In genomic region chr11:125626381-125626950, GRCh38 we compare ENCODE assay signal across 8 cellular contexts. TPM values are rescaled to one million over a fixed set of nuclear protein-coding genes. Genes with fewer than 3 reads are reported as not detected.
DNase-seq lines count a peak whose midpoint lies in the region; ATAC-seq and TF ChIP-seq lines count a peak whose summit lies in the region.

No MANE protein-coding gene starts in this region.

- H3K27ac ChIP-seq in KMS-11 (peak overlapping the region; percentile 96), foreskin keratinocyte (peak overlapping the region; percentile 82), parathyroid adenoma (peak overlapping the region; percentile 41)

- H4K20me1 ChIP-seq in KMS-11 (ENCODE audit: insufficient read depth): no peaks in the 10 kb centered on the region

- TF ChIP-seq CTCF in KMS-11 (conservative IDR thresholded peaks at IDR 0.05; ENCODE audit: low read depth, low read length) (peak; percentile 28; the same call in 1 of the 2 replicates), foreskin keratinocyte (conservative IDR thresholded peaks at IDR 0.05) (peak; percentile 59), parathyroid adenoma (IDR thresholded peaks at IDR 0.05) (no peak)

- H3K9me3 ChIP-seq in parathyroid adenoma (ENCODE audit: control insufficient read depth, low read length): no peaks in the 10 kb centered on the region

- peak overlapping the region; percentile 93 for H3K27ac Mint-ChIP-seq in activated CD4-positive, alpha-beta memory T cell treated with anti-CD3 and anti-CD28 coated beads for 36 hours

- no peaks in the 10 kb centered on the region for H3K9me3 Mint-ChIP-seq in activated CD4-positive, alpha-beta memory T cell treated with anti-CD3 and anti-CD28 coated beads for 36 hours

- H3K27me3 ChIP-seq in KMS-11 (ENCODE audit: insufficient read depth, low read depth) (no peaks in the 10 kb centered on the region), foreskin keratinocyte (no peaks in the 10 kb centered on the region), parathyroid adenoma (ENCODE audit: control insufficient read depth, insufficient read depth, low read length) (no peaks in the 10 kb centered on the region)

- peak overlapping the region; percentile 88 for H3K4me3 Mint-ChIP-seq in activated CD4-positive, alpha-beta memory T cell treated with anti-CD3 and anti-CD28 coated beads for 36 hours

- H2AFZ ChIP-seq in KMS-11 (ENCODE audit: low read depth) (peak overlapping the region; percentile 69; the same call in 1 of the 2 replicates), parathyroid adenoma (peak overlapping the region; percentile 85)

- H3K4me3 ChIP-seq in KMS-11 (IDR thresholded peaks at IDR 0.05; ENCODE audit: insufficient read depth, low read depth, low read length): no peak overlapping the region
- peak overlapping the region; percentile 72 for H3K4me3 ChIP-seq in parathyroid adenoma (ENCODE audit: low read depth, low read length)

- POLR2A ChIA-PET in activated CD4-positive, alpha-beta memory T cell treated with anti-CD3 and anti-CD28 coated beads for 36 hours (lab: Charles Lee): interaction anchor here (1.0 to 2.9 kb wide), 6 partner anchors 8 to 514 kb away, joined by 3 to 36 read pairs (median 4); partner anchors contain the start of genes EI24 and STT3A

- H3K36me3 Mint-ChIP-seq in activated CD4-positive, alpha-beta memory T cell treated with anti-CD3 and anti-CD28 coated beads for 36 hours: peaks cover 42% of the 10 kb centered on the region

- intact Hi-C loops in activated CD4-positive, alpha-beta memory T cell treated with anti-CD3 and anti-CD28 coated beads for 36 hours (cut with micrococcal nuclease): loop anchor here (1.0 to 2.0 kb wide), 2 partner anchors 248 to 261 kb away; partner anchors contain the start of gene HYLS1

- H3K79me2 ChIP-seq in KMS-11 (ENCODE audit: insufficient read depth, low read depth) (peaks cover 33% of the 10 kb centered on the region), parathyroid adenoma (no peaks in the 10 kb centered on the region)

- DNase-seq in NCI-H2107 treated with DMSO at 0.1 percent for 48 hours (lab: John Stamatoyannopoulos, UW; ENCODE audit: unreplicated experiment) (peak; percentile 40), NCI-H2107 (lab: John Stamatoyannopoulos, UW) (no peak), foreskin keratinocyte (no peak), NCI-H146 (lab: John Stamatoyannopoulos, UW) (no peak)
- no peak for DNase-seq in activated CD4-positive, alpha-beta memory T cell treated with anti-CD3 and anti-CD28 coated beads for 36 hours

- no peaks in the 10 kb centered on the region for H3K27me3 Mint-ChIP-seq in activated CD4-positive, alpha-beta memory T cell treated with anti-CD3 and anti-CD28 coated beads for 36 hours

- H3K36me3 ChIP-seq in KMS-11 (ENCODE audit: insufficient read depth) (no peaks in the 10 kb centered on the region), parathyroid adenoma (ENCODE audit: control insufficient read depth, insufficient read depth, low read length) (no peaks in the 10 kb centered on the region)

- H3K4me1 ChIP-seq in KMS-11 (ENCODE audit: low read depth, poor library complexity, severe bottlenecking) (peaks cover 36% of the 10 kb centered on the region), foreskin keratinocyte (peaks cover 14% of the 10 kb centered on the region), parathyroid adenoma (peaks cover 4% of the 10 kb centered on the region)

- CTCF ChIA-PET in activated CD4-positive, alpha-beta memory T cell treated with anti-CD3 and anti-CD28 coated beads for 36 hours (lab: Charles Lee): interaction anchor here (0.6 to 1.9 kb wide), 5 partner anchors 16 to 57 kb away, joined by 3 to 9 read pairs (median 4); partner anchors contain the start of genes EI24 and STT3A

- ATAC-seq in GM21528 (IDR thresholded peaks at IDR 0.05; ENCODE audit: low FRiP score, unreplicated experiment): peak; percentile 42
- peak; percentile 28 for ATAC-seq in foreskin keratinocyte

- H3K4me2 ChIP-seq in KMS-11: peak overlapping the region; percentile 89
- H3K4me2 ChIP-seq in parathyroid adenoma (ENCODE audit: low read length): peak overlapping the region; percentile 69

- peaks cover 21% of the 10 kb centered on the region for H3K4me1 Mint-ChIP-seq in activated CD4-positive, alpha-beta memory T cell treated with anti-CD3 and anti-CD28 coated beads for 36 hours (ENCODE audit: low read depth)

- H3K9ac ChIP-seq in KMS-11 (peak overlapping the region; percentile 95), parathyroid adenoma (no peak overlapping the region)

RNA-seq across cellular contexts. Expression of gene CHEK1, which starts 1.5 kb away (rescaled TPM):
- total RNA-seq in activated CD4-positive, alpha-beta memory T cell treated with anti-CD3 and anti-CD28 coated beads for 36 hours: 100 to 1,000 TPM; 140 to 155 TPM
- total RNA-seq in foreskin keratinocyte: 56.8 and 61.0 TPM in 2 replicates
- 26.3 and 32.9 TPM in 2 replicates for polyA plus RNA-seq in foreskin keratinocyte

RNA-seq across cellular contexts. Expression of gene STT3A, which starts 33.8 kb away (rescaled TPM):
- total RNA-seq in activated CD4-positive, alpha-beta memory T cell treated with anti-CD3 and anti-CD28 coated beads for 36 hours: 100 to 1,000 TPM; 121 to 132 TPM
- total RNA-seq in foreskin keratinocyte: 171 and 189 TPM in 2 replicates
- polyA plus RNA-seq in foreskin keratinocyte: 103 and 113 TPM in 2 replicates

RNA-seq across cellular contexts. Expression of gene ACRV1, which starts 54.2 kb away (rescaled TPM):
- not detected for total RNA-seq in activated CD4-positive, alpha-beta memory T cell treated with anti-CD3 and anti-CD28 coated beads for 36 hours
- not detected in 2 replicates for total RNA-seq in foreskin keratinocyte
- polyA plus RNA-seq in foreskin keratinocyte: not detected in 2 replicates

RNA-seq across cellular contexts. Expression of gene EI24, which starts 57.2 kb away (rescaled TPM):
- 10 to 100 TPM; 28.7 to 29.1 TPM for total RNA-seq in activated CD4-positive, alpha-beta memory T cell treated with anti-CD3 and anti-CD28 coated beads for 36 hours
- 179 and 183 TPM in 2 replicates for total RNA-seq in foreskin keratinocyte
- 128 and 163 TPM in 2 replicates for polyA plus RNA-seq in foreskin keratinocyte

Comparison
In these comparisons a context has a peak if more than half of its experiments do, and no peak if none do; other contexts are left out.
1. H3K27ac ChIP-seq: peak in every context shown above with its lines; median percentile 96 in KMS-11; 82 in foreskin keratinocyte; 41 in parathyroid adenoma.